Comparison of ENCODE assay signal across 8 cellular contexts in genomic region chr10:131979821-131980270, GRCh38. TPM values are rescaled to one million over a fixed set of nuclear protein-coding genes. Genes with fewer than 3 reads are reported as not detected.
DNase-seq lines count a peak whose midpoint lies in the region; ATAC-seq and TF ChIP-seq lines count a peak whose summit lies in the region.

No MANE protein-coding gene starts in this region.

- ATAC-seq in GM19455 (IDR thresholded peaks at IDR 0.05; ENCODE audit: unreplicated experiment) = no peak

- H3K27ac ChIP-seq in urinary bladder (ENCODE audit: low read depth) = no peak overlapping the region

- DNase-seq in activated naive CD4-positive, alpha-beta T cell treated with anti-CD3 and anti-CD28 coated beads for 36 hours = no peak
- no peak for DNase-seq in activated naive CD4-positive, alpha-beta T cell treated with anti-CD3 and anti-CD28 coated beads, Interleukin-2, amount 50 U/mL, for 16 hours
- DNase-seq in choroid plexus epithelial cell (ENCODE audit: low read depth) (peak; percentile 31), lung microvascular endothelial cell (ENCODE audit: low read depth in 2 of 2) (peak; percentile 59 to 73), RPMI8226 (no peak), NCI-H748 (lab: John Stamatoyannopoulos, UW; ENCODE audit: unreplicated experiment) (no peak)

- no peaks in the 10 kb centered on the region for H3K36me3 ChIP-seq in urinary bladder (ENCODE audit: insufficient read depth)

- no peaks in the 10 kb centered on the region for H3K27me3 Mint-ChIP-seq in activated naive CD4-positive, alpha-beta T cell treated with anti-CD3 and anti-CD28 coated beads for 36 hours (ENCODE audit: low read depth)

- no peak overlapping the region for H3K27ac Mint-ChIP-seq in activated naive CD4-positive, alpha-beta T cell treated with anti-CD3 and anti-CD28 coated beads for 36 hours

- H3K4me1 ChIP-seq in urinary bladder (ENCODE audit: insufficient read depth) = no peaks in the 10 kb centered on the region

- TF ChIP-seq CTCF in choroid plexus epithelial cell (conservative IDR thresholded peaks at IDR 0.05; ENCODE audit: low read depth, low read length) = no peak

- H3K4me3 Mint-ChIP-seq in activated naive CD4-positive, alpha-beta T cell treated with anti-CD3 and anti-CD28 coated beads for 36 hours = peak overlapping the region; percentile 45

- CTCF ChIA-PET in activated naive CD4-positive, alpha-beta T cell treated with anti-CD3 and anti-CD28 coated beads for 36 hours (lab: Charles Lee) = interaction anchor here (1.9 kb wide), 1 partner anchor 43 kb away, joined by 6 read pairs; no protein-coding TSS in a partner anchor

- H3K4me3 ChIP-seq in choroid plexus epithelial cell (ENCODE audit: low read depth, low read length) (peak overlapping the region; percentile 82), urinary bladder (ENCODE audit: low read depth, low read length) (peak overlapping the region; percentile 38)

- peaks cover 52% of the 10 kb centered on the region for H3K4me1 Mint-ChIP-seq in activated naive CD4-positive, alpha-beta T cell treated with anti-CD3 and anti-CD28 coated beads for 36 hours (ENCODE audit: low read depth)

- intact Hi-C loops in activated naive CD4-positive, alpha-beta T cell treated with anti-CD3 and anti-CD28 coated beads for 36 hours (cut with micrococcal nuclease) = loop anchor here (2.0 to 10.0 kb wide), 3 partner anchors 51 to 355 kb away; partner anchors contain the start of genes LRRC27 and STK32C

- peaks cover 12% of the 10 kb centered on the region for H3K36me3 Mint-ChIP-seq in activated naive CD4-positive, alpha-beta T cell treated with anti-CD3 and anti-CD28 coated beads for 36 hours (ENCODE audit: low read depth)

- 7% methylated on average over 30 of the region's 30 CpGs for WGBS in urinary bladder

- H3K9me3 Mint-ChIP-seq in activated naive CD4-positive, alpha-beta T cell treated with anti-CD3 and anti-CD28 coated beads for 36 hours = no peaks in the 10 kb centered on the region

RNA-seq across cellular contexts. Expression of gene BNIP3, which starts 1.9 kb away (rescaled TPM):
- total RNA-seq in activated naive CD4-positive, alpha-beta T cell treated with anti-CD3 and anti-CD28 coated beads for 36 hours = 10 to 100 TPM; 55.5 to 55.9 TPM
- total RNA-seq in lung microvascular endothelial cell (23.5 and 56.2 TPM in 2 replicates), urinary bladder (24.1 TPM)
- 50.5 TPM for polyA plus RNA-seq in urinary bladder

Comparison
In these comparisons a context has a peak if more than half of its experiments do, and no peak if none do; other contexts are left out.
1. DNase-seq: peak in choroid plexus epithelial cell (single experiment) and lung microvascular endothelial cell (2 of 2); none in activated naive CD4-positive, alpha-beta T cell treated with anti-CD3 and anti-CD28 coated beads for 36 hours (single experiment), activated naive CD4-positive, alpha-beta T cell treated with anti-CD3 and anti-CD28 coated beads, Interleukin-2, amount 50 U/mL, for 16 hours (single experiment), RPMI8226 (single experiment) and NCI-H748 (single experiment).